In the genomic region with DNA sequence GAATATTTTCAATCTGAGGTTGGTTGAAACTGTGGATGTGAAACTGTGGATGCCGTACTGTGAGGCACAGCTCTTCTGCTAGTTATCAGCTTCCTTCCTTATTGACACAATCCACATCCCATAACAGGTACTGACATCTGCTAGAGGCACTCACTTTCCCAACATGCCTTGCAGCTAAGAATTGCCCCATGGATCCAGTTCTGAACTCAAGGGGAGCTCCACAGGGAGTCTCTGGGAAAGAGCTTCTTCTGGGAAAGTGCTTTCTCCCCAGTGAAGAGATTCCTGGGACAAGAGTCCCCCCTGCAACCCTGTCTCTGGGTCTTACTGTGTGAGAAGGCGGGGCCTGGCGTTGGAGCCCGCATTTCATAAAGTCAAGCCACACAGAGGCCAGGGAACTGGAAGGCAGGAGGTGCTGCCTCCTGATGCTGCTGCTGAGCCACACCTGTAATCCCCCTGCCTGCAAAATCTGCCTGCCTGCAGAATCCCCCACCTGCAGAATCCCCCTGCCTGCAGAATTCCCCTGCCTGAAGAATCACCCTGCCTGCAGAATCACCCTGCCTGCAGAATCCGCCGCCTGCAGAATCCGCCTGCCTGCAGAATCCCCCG, we compare ENCODE assay signal across 13 cellular contexts.
DNase-seq lines count a peak whose midpoint lies in the region; ATAC-seq and TF ChIP-seq lines count a peak whose summit lies in the region.
"Had no signal": no experiment of that assay in that cellular context is flagged by ENCODE, and none has a peak within 500 bp of the region (broad histone marks: within the 10 kb centered on the region; RNA-seq: fewer than 3 reads in every experiment).

No MANE protein-coding gene starts in this region.

- H3K27ac Mint-ChIP-seq in WTC11 (no peak overlapping the region), neural progenitor cell (no peak overlapping the region)

- no peak overlapping the region for H3K27ac ChIP-seq in neural progenitor cell
- H3K27ac ChIP-seq: BLaER1 treated with 17β-estradiol and CSF1 and Interleukin-3, amounts not matched to agents 10 nM and 100 nM had no signal

- no peaks in the 10 kb centered on the region for H4K20me1 ChIP-seq in neural progenitor cell (ENCODE audit: low read depth)
- H4K20me1 ChIP-seq: BLaER1 treated with 17β-estradiol and CSF1 and Interleukin-3, amounts not matched to agents 10 nM and 100 nM had no signal

- no peak for TF ChIP-seq CTCF in WTC11 (IDR thresholded peaks at IDR 0.05)
- TF ChIP-seq CTCF in neural progenitor cell (IDR thresholded peaks at IDR 0.05): no peak
- no peak for TF ChIP-seq CTCF in GM13977 (IDR thresholded peaks at IDR 0.05; ENCODE audit: extremely low read depth, insufficient read depth, missing control alignments)

- H3K4me1 Mint-ChIP-seq in WTC11 (peaks cover 14% of the 10 kb centered on the region), neural progenitor cell (peaks cover 32% of the 10 kb centered on the region)
- H3K4me1 Mint-ChIP-seq: CD4-positive, CD25-positive, alpha-beta regulatory T cell had no signal

- no peaks in the 10 kb centered on the region for H3K9me3 ChIP-seq in neural progenitor cell (ENCODE audit: low read depth)
- H3K9me3 ChIP-seq: BLaER1 treated with 17β-estradiol and CSF1 and Interleukin-3, amounts not matched to agents 10 nM and 100 nM had no signal

- no peak overlapping the region for H2AFZ ChIP-seq in neural progenitor cell (replicated peaks)

- no peak overlapping the region for H3K4me3 ChIP-seq in neural progenitor cell
- H3K4me3 ChIP-seq: BLaER1 treated with 17β-estradiol and CSF1 and Interleukin-3, amounts not matched to agents 10 nM and 100 nM; GM12878 had no signal

- intact Hi-C loops in cardiac septum (cut with DNase I): no loop called here
- intact Hi-C loops in Right ventricle myocardium superior (cut with DNase I): no loop called here

- H3K9ac ChIP-seq in neural progenitor cell: no peak overlapping the region
- H3K9ac ChIP-seq: BLaER1 treated with 17β-estradiol and CSF1 and Interleukin-3, amounts not matched to agents 10 nM and 100 nM had no signal

- H3K79me2 ChIP-seq in neural progenitor cell (ENCODE audit: low read depth): no peaks in the 10 kb centered on the region

- ATAC-seq in Right ventricle myocardium superior (ENCODE audit: poor library complexity): no peak
- ATAC-seq in WTC11: peak; percentile 43; the same call in 1 of the 2 replicates
- no peak for ATAC-seq in GM18519 (IDR thresholded peaks at IDR 0.05; ENCODE audit: low FRiP score, unreplicated experiment)
- ATAC-seq: GM12878 had no signal

- peak overlapping the region; percentile 29 for H3K4me2 ChIP-seq in neural progenitor cell

- in situ Hi-C loops in GM13977 (cut with MboI; ENCODE audit: low pct_unique_long_range_greater_than_20kb, low sequenced_read_pairs, unreplicated experiment): no loop called here

- H3K27me3 Mint-ChIP-seq in WTC11 (ENCODE audit: low read depth): no peaks in the 10 kb centered on the region
- H3K27me3 Mint-ChIP-seq in neural progenitor cell (ENCODE audit: insufficient read depth, low read depth): peaks cover 13% of the 10 kb centered on the region

- CTCF ChIA-PET in WTC11 (lab: Charles Lee): interaction anchor here (0.6 to 2.2 kb wide), 4 partner anchors 10 to 170 kb away, joined by 3 to 15 read pairs (median 4); no protein-coding TSS in a partner anchor

- H3K9me3 Mint-ChIP-seq in WTC11 (no peaks in the 10 kb centered on the region), neural progenitor cell (no peaks in the 10 kb centered on the region)

- H3K4me1 ChIP-seq in neural progenitor cell: peaks cover 13% of the 10 kb centered on the region

- DNase-seq in cardiac septum (ENCODE audit: low spot score) (peak; percentile 12), Right ventricle myocardium superior (no peak), WTC11 (ENCODE audit: low spot score) (no peak), neural progenitor cell (ENCODE audit: low spot score) (peak; percentile 34), GM13977 (ENCODE audit: low spot score) (no peak), iPS-NIHi11 (ENCODE audit: low spot score) (no peak), DMS53 (lab: John Stamatoyannopoulos, UW) (no peak)
- DNase-seq: 8988T; CD4-positive, CD25-positive, alpha-beta regulatory T cell had no signal

- H3K36me3 Mint-ChIP-seq in WTC11 (no peaks in the 10 kb centered on the region), neural progenitor cell (no peaks in the 10 kb centered on the region)
- H3K36me3 Mint-ChIP-seq: CD4-positive, CD25-positive, alpha-beta regulatory T cell had no signal

- H3K4me3 Mint-ChIP-seq in WTC11 (no peak overlapping the region), neural progenitor cell (peak overlapping the region; percentile 18)
- H3K4me3 Mint-ChIP-seq: CD4-positive, CD25-positive, alpha-beta regulatory T cell; IgD-negative memory B cell had no signal

- no peaks in the 10 kb centered on the region for H3K36me3 ChIP-seq in neural progenitor cell
- H3K36me3 ChIP-seq: BLaER1 treated with 17β-estradiol and CSF1 and Interleukin-3, amounts not matched to agents 10 nM and 100 nM had no signal

- POLR2A ChIA-PET in WTC11 (lab: Charles Lee): no interaction called here

- no peaks in the 10 kb centered on the region for H3K27me3 ChIP-seq in neural progenitor cell

- H3F3A ChIP-seq in neural progenitor cell (ENCODE audit: low read depth): peaks cover 6% of the 10 kb centered on the region

TF ChIP-seq in WTC11, 78 proteins besides CTCF, POLR2A, EP300 and RAD21:
- TF ChIP-seq, protein P1, sequence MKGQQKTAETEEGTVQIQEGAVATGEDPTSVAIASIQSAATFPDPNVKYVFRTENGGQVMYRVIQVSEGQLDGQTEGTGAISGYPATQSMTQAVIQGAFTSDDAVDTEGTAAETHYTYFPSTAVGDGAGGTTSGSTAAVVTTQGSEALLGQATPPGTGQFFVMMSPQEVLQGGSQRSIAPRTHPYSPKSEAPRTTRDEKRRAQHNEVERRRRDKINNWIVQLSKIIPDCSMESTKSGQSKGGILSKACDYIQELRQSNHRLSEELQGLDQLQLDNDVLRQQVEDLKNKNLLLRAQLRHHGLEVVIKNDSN (CRISPR knock-in tag; IDR thresholded peaks at IDR 0.05): no peak

Comparison
In these comparisons a context has a peak if more than half of its experiments do, and no peak if none do; other contexts are left out.
1. DNase-seq: peak in cardiac septum (single experiment) and neural progenitor cell (single experiment); none in Right ventricle myocardium superior (single experiment), WTC11 (single experiment), GM13977 (single experiment), iPS-NIHi11 (single experiment) and DMS53 (single experiment).